In the genomic region with DNA sequence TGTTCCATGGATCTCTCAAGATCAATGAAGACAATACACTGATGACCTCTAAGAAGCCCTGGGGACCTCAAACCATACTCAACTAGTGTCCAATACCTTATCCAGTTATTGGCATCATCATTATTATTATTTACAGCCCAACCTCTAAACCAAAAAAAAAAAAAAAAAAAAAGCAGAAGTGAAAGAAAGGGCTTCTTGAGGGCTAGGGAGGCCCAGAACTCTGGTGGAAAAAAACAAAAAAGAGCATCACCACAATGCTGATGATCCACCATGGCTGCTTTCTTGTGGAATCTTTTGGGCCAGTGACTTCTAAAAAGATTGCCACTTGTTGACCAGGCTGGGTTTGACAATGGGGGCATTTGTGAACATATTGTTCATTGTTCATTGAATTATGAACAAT, we compare ENCODE assay signal across 1 cellular context.
A peak's percentile ranks its signal among the peaks of the same experiment; 100 is the strongest.
TF ChIP-seq lines count a peak whose summit lies in the region.

No MANE protein-coding gene starts in this region.

TF ChIP-seq in GM12878, 131 proteins besides CTCF, POLR2A, EP300 and RAD21 (continued from another document):
- TF ChIP-seq, protein P1, sequence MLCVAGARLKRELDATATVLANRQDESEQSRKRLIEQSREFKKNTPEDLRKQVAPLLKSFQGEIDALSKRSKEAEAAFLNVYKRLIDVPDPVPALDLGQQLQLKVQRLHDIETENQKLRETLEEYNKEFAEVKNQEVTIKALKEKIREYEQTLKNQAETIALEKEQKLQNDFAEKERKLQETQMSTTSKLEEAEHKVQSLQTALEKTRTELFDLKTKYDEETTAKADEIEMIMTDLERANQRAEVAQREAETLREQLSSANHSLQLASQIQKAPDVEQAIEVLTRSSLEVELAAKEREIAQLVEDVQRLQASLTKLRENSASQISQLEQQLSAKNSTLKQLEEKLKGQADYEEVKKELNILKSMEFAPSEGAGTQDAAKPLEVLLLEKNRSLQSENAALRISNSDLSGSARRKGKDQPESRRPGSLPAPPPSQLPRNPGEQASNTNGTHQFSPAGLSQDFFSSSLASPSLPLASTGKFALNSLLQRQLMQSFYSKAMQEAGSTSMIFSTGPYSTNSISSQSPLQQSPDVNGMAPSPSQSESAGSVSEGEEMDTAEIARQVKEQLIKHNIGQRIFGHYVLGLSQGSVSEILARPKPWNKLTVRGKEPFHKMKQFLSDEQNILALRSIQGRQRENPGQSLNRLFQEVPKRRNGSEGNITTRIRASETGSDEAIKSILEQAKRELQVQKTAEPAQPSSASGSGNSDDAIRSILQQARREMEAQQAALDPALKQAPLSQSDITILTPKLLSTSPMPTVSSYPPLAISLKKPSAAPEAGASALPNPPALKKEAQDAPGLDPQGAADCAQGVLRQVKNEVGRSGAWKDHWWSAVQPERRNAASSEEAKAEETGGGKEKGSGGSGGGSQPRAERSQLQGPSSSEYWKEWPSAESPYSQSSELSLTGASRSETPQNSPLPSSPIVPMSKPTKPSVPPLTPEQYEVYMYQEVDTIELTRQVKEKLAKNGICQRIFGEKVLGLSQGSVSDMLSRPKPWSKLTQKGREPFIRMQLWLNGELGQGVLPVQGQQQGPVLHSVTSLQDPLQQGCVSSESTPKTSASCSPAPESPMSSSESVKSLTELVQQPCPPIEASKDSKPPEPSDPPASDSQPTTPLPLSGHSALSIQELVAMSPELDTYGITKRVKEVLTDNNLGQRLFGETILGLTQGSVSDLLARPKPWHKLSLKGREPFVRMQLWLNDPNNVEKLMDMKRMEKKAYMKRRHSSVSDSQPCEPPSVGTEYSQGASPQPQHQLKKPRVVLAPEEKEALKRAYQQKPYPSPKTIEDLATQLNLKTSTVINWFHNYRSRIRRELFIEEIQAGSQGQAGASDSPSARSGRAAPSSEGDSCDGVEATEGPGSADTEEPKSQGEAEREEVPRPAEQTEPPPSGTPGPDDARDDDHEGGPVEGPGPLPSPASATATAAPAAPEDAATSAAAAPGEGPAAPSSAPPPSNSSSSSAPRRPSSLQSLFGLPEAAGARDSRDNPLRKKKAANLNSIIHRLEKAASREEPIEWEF (IDR thresholded peaks at IDR 0.05; ENCODE audit: insufficient replicate concordance, low read depth, low read length), result peak; percentile 33
- TF ChIP-seq POU2F2 (IDR thresholded peaks at IDR 0.05; ENCODE audit: borderline replicate concordance, low read depth, low read length) (0 out of 3 replicates have a peak, but pooled peaks have one; percentile 21), NFXL1 (IDR thresholded peaks at IDR 0.05; ENCODE audit: borderline replicate concordance) (no peak), YY1 (IDR thresholded peaks at IDR 0.05; ENCODE audit: low read depth, low read length) (0 out of 2 replicates have a peak, but pooled peaks have one; percentile 65), ZNF384 (IDR thresholded peaks at IDR 0.05; ENCODE audit: borderline replicate concordance, low read depth, low read length) (peak; percentile 99), KAT2A (conservative IDR thresholded peaks at IDR 0.05; ENCODE audit: control insufficient read depth, low read depth, low read length) (no peak), EED (IDR thresholded peaks at IDR 0.05; ENCODE audit: low read depth) (0 out of 2 replicates have a peak, but pooled peaks have one; percentile 37), IKZF2 (IDR thresholded peaks at IDR 0.05) (peak; percentile 67 to 75; a peak in 3 of 4 replicates), RUNX3 (IDR thresholded peaks at IDR 0.05; ENCODE audit: low read length) (peak; percentile 79), ZNF687 (IDR thresholded peaks at IDR 0.05) (no peak), IKZF1 (conservative IDR thresholded peaks at IDR 0.05) (0 out of 2 replicates have a peak, but pooled peaks have one; percentile 40), NR2C2 (IDR thresholded peaks at IDR 0.05; ENCODE audit: borderline replicate concordance, control insufficient read depth, insufficient read length, low read depth) (no peak), NBN (IDR thresholded peaks at IDR 0.05) (peak; percentile 76; the same call in 1 of the 2 replicates), RELA (IDR thresholded peaks at IDR 0.05; ENCODE audit: borderline replicate concordance, partially characterized antibody) (no peak), MXI1 (IDR thresholded peaks at IDR 0.05; ENCODE audit: low read depth, low read length) (no peak), MTA2 (IDR thresholded peaks at IDR 0.05; ENCODE audit: low read depth) (peak; percentile 64; the same call in 1 of the 2 replicates), BCL11A (IDR thresholded peaks at IDR 0.05; ENCODE audit: low read depth, low read length) (peak; percentile 68), SPI1 (IDR thresholded peaks at IDR 0.05; ENCODE audit: borderline replicate concordance, insufficient read depth, low read depth, low read length) (peak; percentile 98), CREM (IDR thresholded peaks at IDR 0.05; ENCODE audit: low read depth) (no peak), IRF4 (IDR thresholded peaks at IDR 0.05; ENCODE audit: low read depth, low read length) (peak; percentile 66; the same call in 1 of the 2 replicates)
- TF ChIP-seq, protein P2, sequence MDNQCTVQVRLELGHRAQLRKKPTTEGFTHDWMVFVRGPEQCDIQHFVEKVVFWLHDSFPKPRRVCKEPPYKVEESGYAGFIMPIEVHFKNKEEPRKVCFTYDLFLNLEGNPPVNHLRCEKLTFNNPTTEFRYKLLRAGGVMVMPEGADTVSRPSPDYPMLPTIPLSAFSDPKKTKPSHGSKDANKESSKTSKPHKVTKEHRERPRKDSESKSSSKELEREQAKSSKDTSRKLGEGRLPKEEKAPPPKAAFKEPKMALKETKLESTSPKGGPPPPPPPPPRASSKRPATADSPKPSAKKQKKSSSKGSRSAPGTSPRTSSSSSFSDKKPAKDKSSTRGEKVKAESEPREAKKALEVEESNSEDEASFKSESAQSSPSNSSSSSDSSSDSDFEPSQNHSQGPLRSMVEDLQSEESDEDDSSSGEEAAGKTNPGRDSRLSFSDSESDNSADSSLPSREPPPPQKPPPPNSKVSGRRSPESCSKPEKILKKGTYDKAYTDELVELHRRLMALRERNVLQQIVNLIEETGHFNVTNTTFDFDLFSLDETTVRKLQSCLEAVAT (IDR thresholded peaks at IDR 0.05), result peak; percentile 50
- TF ChIP-seq, protein P3, sequence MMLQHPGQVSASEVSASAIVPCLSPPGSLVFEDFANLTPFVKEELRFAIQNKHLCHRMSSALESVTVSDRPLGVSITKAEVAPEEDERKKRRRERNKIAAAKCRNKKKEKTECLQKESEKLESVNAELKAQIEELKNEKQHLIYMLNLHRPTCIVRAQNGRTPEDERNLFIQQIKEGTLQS (IDR thresholded peaks at IDR 0.05; ENCODE audit: borderline replicate concordance, extremely low read depth, low read depth, low read length), result no peak
- TF ChIP-seq, protein P4, sequence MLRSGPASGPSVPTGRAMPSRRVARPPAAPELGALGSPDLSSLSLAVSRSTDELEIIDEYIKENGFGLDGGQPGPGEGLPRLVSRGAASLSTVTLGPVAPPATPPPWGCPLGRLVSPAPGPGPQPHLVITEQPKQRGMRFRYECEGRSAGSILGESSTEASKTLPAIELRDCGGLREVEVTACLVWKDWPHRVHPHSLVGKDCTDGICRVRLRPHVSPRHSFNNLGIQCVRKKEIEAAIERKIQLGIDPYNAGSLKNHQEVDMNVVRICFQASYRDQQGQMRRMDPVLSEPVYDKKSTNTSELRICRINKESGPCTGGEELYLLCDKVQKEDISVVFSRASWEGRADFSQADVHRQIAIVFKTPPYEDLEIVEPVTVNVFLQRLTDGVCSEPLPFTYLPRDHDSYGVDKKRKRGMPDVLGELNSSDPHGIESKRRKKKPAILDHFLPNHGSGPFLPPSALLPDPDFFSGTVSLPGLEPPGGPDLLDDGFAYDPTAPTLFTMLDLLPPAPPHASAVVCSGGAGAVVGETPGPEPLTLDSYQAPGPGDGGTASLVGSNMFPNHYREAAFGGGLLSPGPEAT (IDR thresholded peaks at IDR 0.05; ENCODE audit: low read depth), result peak; percentile 57; the same call in 1 of the 2 replicates
